In the genomic region with DNA sequence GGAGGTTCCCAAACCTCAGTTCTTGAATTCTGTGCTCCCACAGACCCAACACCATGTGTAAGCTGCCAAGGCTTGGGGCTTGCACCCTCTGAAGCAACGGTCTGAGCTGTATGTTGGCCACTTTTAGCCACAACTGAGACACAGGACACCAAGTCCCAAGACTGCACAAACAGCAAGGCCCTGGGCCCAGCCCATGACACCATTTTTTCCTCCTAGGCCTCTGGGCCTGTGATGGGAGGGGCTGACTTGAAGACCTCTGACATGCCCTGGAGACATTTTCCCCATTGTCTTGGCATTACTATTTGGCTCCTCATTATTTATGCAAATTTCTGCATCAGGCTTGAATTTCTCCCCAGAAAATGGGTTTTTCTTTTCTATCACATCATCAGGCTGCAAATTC, we compare ENCODE assay signal across 13 cellular contexts. TPM values are rescaled to one million over a fixed set of nuclear protein-coding genes. Genes with fewer than 3 reads are reported as not detected.
"Had no signal": no experiment of that assay in that cellular context is flagged by ENCODE, and none has a peak within 500 bp of the region (broad histone marks: within the 10 kb centered on the region; RNA-seq: fewer than 3 reads in every experiment).

No MANE protein-coding gene starts in this region.

RNA-seq across cellular contexts. Expression of gene A1CF, which starts 38.0 kb away (rescaled TPM):
- total RNA-seq: activated B cell treated with CpG ODN at 0.5 μM for 24 hours; activated CD4-positive, alpha-beta memory T cell treated with anti-CD3 and anti-CD28 coated beads for 36 hours; activated CD4-positive, alpha-beta memory T cell treated with anti-CD3 and anti-CD28 coated beads, Interleukin-2, amount 10 ng/mL, durations not matched to agents 7 days and 5 days; activated CD4-positive, alpha-beta T cell treated with anti-CD3 and anti-CD28 coated beads for 36 hours; activated CD4-positive, alpha-beta T cell treated with anti-CD3 and anti-CD28 coated beads, Interleukin-2, amount 10 ng/mL, durations not matched to agents 24 days and 14 days; activated CD4-positive, alpha-beta T cell treated with anti-CD3 and anti-CD28 coated beads, Interleukin-2, amount 10 ng/mL, durations not matched to agents 7 days and 5 days; activated CD8-positive, alpha-beta memory T cell treated with anti-CD3 and anti-CD28 coated beads for 36 hours; activated CD8-positive, alpha-beta memory T cell treated with anti-CD3 and anti-CD28 coated beads, Interleukin-2, amount 10 ng/mL, durations not matched to agents 7 days and 5 days; activated CD8-positive, alpha-beta T cell treated with anti-CD3 and anti-CD28 coated beads for 36 hours; activated CD8-positive, alpha-beta T cell treated with anti-CD3 and anti-CD28 coated beads, Interleukin-2, amount 10 ng/mL, durations not matched to agents 7 days and 5 days; T-helper 1 cell treated with Interleukin-12 subunit alpha and Interleukin-12 subunit beta and Interleukin-4 antibody, amounts not matched to agents 30 ng/mL and 1 ng/mL, for 36 hours; T-helper 17 cell; T-helper 2 cell treated with Interferon-gamma antibody and Interleukin-4, amounts not matched to agents 100 ng/mL and 5 ng/mL, for 36 hours had no signal
